23 cellular contexts compared by ENCODE assay signal in genomic region chr2:38441346-38441745, GRCh38.
"Had no signal": no experiment of that assay in that cellular context is flagged by ENCODE, and none has a peak within 500 bp of the region (broad histone marks: within the 10 kb centered on the region; RNA-seq: fewer than 3 reads in every experiment).

No MANE protein-coding gene starts in this region.

- H3K9me3 Mint-ChIP-seq: activated naive CD4-positive, alpha-beta T cell treated with anti-CD3 and anti-CD28 coated beads, Interleukin-2, amount 50 U/mL, for 24 hours; central memory CD8-positive, alpha-beta T cell; dendritic cell treated with granulocyte-macrophage colony-stimulating factor and Interleukin-4, amounts not matched to agents 40 ng/mL and 50 ng/mL, for 4 days; nephron had no signal

- FAIRE-seq: bronchial epithelial cell, islet of Langerhans, TTC549 had no signal

- DNase-seq: activated CD4-positive, alpha-beta T cell treated with anti-CD3 and anti-CD28 coated beads for 48 hours; activated CD4-positive, alpha-beta T cell treated with anti-CD3 and anti-CD28 coated beads, Interleukin-2, amount 50 U/mL, for 48 hours; activated CD8-positive, alpha-beta memory T cell treated with anti-CD3 and anti-CD28 coated beads for 24 hours; esophagus squamous epithelium; foreskin melanocyte; left ventricle myocardium inferior; ovary; psoas muscle; stimulated activated CD4-positive, alpha-beta T cell treated with anti-CD3 and anti-CD28 coated beads, Interleukin-2, amount 100 ng/mL, for 48 hours; stimulated activated naive CD4-positive, alpha-beta T cell treated with Interleukin-2 at 50 U/mL for 16 hours; uterus had no signal

- H3K27ac Mint-ChIP-seq: activated naive CD4-positive, alpha-beta T cell treated with anti-CD3 and anti-CD28 coated beads, Interleukin-2, amount 50 U/mL, for 24 hours; dendritic cell treated with granulocyte-macrophage colony-stimulating factor and Interleukin-4, amounts not matched to agents 40 ng/mL and 50 ng/mL, for 4 days; type B pancreatic cell had no signal

- H3K4me1 Mint-ChIP-seq: activated naive CD4-positive, alpha-beta T cell treated with anti-CD3 and anti-CD28 coated beads, Interleukin-2, amount 50 U/mL, for 24 hours; central memory CD8-positive, alpha-beta T cell had no signal

- ATAC-seq: psoas muscle had no signal

- H3K4me3 ChIP-seq: esophagus squamous epithelium, left ventricle myocardium inferior, lung, ovary, psoas muscle, thoracic aorta, uterus had no signal

- H3K36me3 ChIP-seq: esophagus squamous epithelium, left ventricle myocardium inferior, neutrophil, ovary, thoracic aorta, uterus had no signal

- H3K9me3 ChIP-seq: esophagus squamous epithelium, left ventricle myocardium inferior, neutrophil, ovary, psoas muscle, thoracic aorta, uterus had no signal

- H3K36me3 Mint-ChIP-seq: activated naive CD4-positive, alpha-beta T cell treated with anti-CD3 and anti-CD28 coated beads, Interleukin-2, amount 50 U/mL, for 24 hours; type B pancreatic cell had no signal

- H3K4me3 Mint-ChIP-seq: activated naive CD4-positive, alpha-beta T cell treated with anti-CD3 and anti-CD28 coated beads, Interleukin-2, amount 50 U/mL, for 24 hours; central memory CD8-positive, alpha-beta T cell; dendritic cell treated with granulocyte-macrophage colony-stimulating factor and Interleukin-4, amounts not matched to agents 40 ng/mL and 50 ng/mL, for 4 days; nephron; type B pancreatic cell had no signal

- H3K27ac ChIP-seq: left ventricle myocardium inferior, neutrophil, ovary, psoas muscle, thoracic aorta, VCaP had no signal

- H3K27me3 ChIP-seq: esophagus squamous epithelium, neutrophil, ovary, uterus had no signal

- H3K4me1 ChIP-seq: uterus had no signal
